ENCODE assay signal across 1 cellular context in the genomic region with DNA sequence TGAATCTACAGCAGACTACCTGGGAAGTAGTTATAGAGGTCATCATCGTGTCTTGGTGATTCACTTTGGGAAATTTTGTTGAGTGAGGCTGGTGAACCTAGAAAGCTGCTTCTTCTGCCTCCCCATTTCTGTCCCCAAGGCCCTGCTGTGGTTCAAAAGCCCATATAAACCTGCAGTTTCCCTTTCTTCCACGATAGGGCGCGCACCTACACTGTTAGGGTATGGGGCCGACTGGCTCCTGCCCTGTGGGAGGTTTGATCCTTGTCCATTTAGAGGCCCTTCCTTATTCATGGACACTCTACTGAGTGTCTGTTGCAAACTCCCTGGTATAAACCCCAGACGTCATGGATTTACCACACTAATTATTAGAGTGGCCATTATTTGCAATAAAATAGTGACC.
TF ChIP-seq lines count a peak whose summit lies in the region.

No MANE protein-coding gene starts in this region.

TF ChIP-seq in H1, 55 proteins besides CTCF, POLR2A, EP300 and RAD21:
- TF ChIP-seq POU5F1 (IDR thresholded peaks at IDR 0.05; ENCODE audit: low read depth, low read length) = no peak
- no peak for TF ChIP-seq HDAC2 (IDR thresholded peaks at IDR 0.05; ENCODE audit: borderline replicate concordance in 1 of 2, low read depth in 2 of 2, low read length in 2 of 2)
- TF ChIP-seq CREB1 (IDR thresholded peaks at IDR 0.05) = no peak
- TF ChIP-seq CBX8 (IDR thresholded peaks at IDR 0.05; ENCODE audit: borderline replicate concordance, low read depth, low read length) = no peak
- TF ChIP-seq, protein P1, sequence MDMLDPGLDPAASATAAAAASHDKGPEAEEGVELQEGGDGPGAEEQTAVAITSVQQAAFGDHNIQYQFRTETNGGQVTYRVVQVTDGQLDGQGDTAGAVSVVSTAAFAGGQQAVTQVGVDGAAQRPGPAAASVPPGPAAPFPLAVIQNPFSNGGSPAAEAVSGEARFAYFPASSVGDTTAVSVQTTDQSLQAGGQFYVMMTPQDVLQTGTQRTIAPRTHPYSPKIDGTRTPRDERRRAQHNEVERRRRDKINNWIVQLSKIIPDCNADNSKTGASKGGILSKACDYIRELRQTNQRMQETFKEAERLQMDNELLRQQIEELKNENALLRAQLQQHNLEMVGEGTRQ (IDR thresholded peaks at IDR 0.05; ENCODE audit: low read length) = no peak
- TF ChIP-seq PHF8 (conservative IDR thresholded peaks at IDR 0.05; ENCODE audit: low read depth, low read length) = no peak
- no peak for TF ChIP-seq NRF1 (IDR thresholded peaks at IDR 0.05; ENCODE audit: low read depth, low read length)
TF ChIP-seq in H1: peak in this region for 0.
